ENCODE assay signal across 13 cellular contexts in the genomic region with DNA sequence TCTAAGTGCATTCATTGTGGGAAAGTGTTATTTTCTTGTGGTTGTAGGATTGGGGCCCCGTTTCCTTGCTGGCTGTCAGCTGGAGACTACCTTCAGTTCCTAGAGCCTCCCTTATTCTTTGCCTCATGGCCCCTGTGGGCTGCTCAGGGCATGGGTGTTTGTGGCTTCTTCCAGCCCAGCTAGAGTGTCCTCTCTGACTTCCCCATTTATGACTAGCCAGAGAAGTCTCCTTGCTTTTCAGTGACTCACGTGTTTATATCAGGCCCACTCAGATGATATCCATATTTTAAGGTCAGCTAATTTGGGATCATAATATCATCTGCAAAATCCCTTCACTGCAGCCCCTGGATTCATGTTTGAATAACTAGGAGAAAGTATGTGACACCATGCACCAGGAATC.
DNase-seq lines count a peak whose midpoint lies in the region; ATAC-seq and TF ChIP-seq lines count a peak whose summit lies in the region.
"Had no signal": no experiment of that assay in that cellular context is flagged by ENCODE, and none has a peak within 500 bp of the region (broad histone marks: within the 10 kb centered on the region; RNA-seq: fewer than 3 reads in every experiment).

No MANE protein-coding gene starts in this region.

- H3K4me3 ChIP-seq in fibroblast of mammary gland (ENCODE audit: control insufficient read depth, low read depth, low read length), result no peak overlapping the region
- H3K4me3 ChIP-seq: BLaER1 had no signal

- peak; percentile 31 for ATAC-seq in omental fat pad (ENCODE audit: low FRiP score)
- ATAC-seq in HG03039 (IDR thresholded peaks at IDR 0.05; ENCODE audit: unreplicated experiment), result no peak
- ATAC-seq in stimulated activated naive CD8-positive, alpha-beta T cell treated with anti-CD3 and anti-CD28 coated beads, Interleukin-15, Interleukin-2, amounts not matched to agents 100 U/mL and 50 U/mL, for 24 hours, result no peak

- no peak for TF ChIP-seq CTCF in fibroblast of mammary gland (conservative IDR thresholded peaks at IDR 0.05; ENCODE audit: control insufficient read depth, insufficient read depth, low read depth, low read length)
- TF ChIP-seq CTCF in omental fat pad (IDR thresholded peaks at IDR 0.05), result no peak

- DNase-seq in ELR (ENCODE audit: low read depth), result peak; percentile 51
- DNase-seq in SKM-1 treated with dmso at 0.1 percent for 144 hours (lab: John Stamatoyannopoulos, UW; ENCODE audit: unreplicated experiment), result peak; percentile 34
- DNase-seq in fibroblast of mammary gland (ENCODE audit: low read depth), result peak; percentile 61
- no peak for DNase-seq in omental fat pad (ENCODE audit: low spot score)
- DNase-seq in NCI-H2227 (lab: John Stamatoyannopoulos, UW; ENCODE audit: unreplicated experiment), result no peak
- no peak for DNase-seq in stimulated activated naive CD8-positive, alpha-beta T cell treated with anti-CD3 and anti-CD28 coated beads, Interleukin-15, Interleukin-2, amounts not matched to agents 100 U/mL and 50 U/mL, for 24 hours
- no peak for DNase-seq in NCI-H2107 (lab: John Stamatoyannopoulos, UW)
- DNase-seq: activated CD8-positive, alpha-beta memory T cell treated with anti-CD3 and anti-CD28 coated beads, Interleukin-2, amount 50 U/mL, for 48 hours; anterior cingulate cortex; erythroblast; posterior cingulate gyrus had no signal

Comparison
In these comparisons a context has a peak if more than half of its experiments do, and no peak if none do; other contexts are left out.
1. DNase-seq: peak in ELR (single experiment), SKM-1 treated with dmso at 0.1 percent for 144 hours (single experiment) and fibroblast of mammary gland (single experiment); none in omental fat pad (single experiment), NCI-H2227 (single experiment), stimulated activated naive CD8-positive, alpha-beta T cell treated with anti-CD3 and anti-CD28 coated beads, Interleukin-15, Interleukin-2, amounts not matched to agents 100 U/mL and 50 U/mL, for 24 hours (single experiment) and NCI-H2107 (single experiment).